ENCODE assay signal across 16 cellular contexts in genomic region chr1:152836881-152837280, GRCh38.
DNase-seq lines count a peak whose midpoint lies in the region; ATAC-seq and TF ChIP-seq lines count a peak whose summit lies in the region.
"Had no signal": no experiment of that assay in that cellular context is flagged by ENCODE, and none has a peak within 500 bp of the region (broad histone marks: within the 10 kb centered on the region; RNA-seq: fewer than 3 reads in every experiment).

No MANE protein-coding gene starts in this region.

- DNase-seq in Ammon's horn (ENCODE audit: low spot score): peak; percentile 6
- peak; percentile 9 for DNase-seq in ELR (ENCODE audit: low read depth)
- DNase-seq in fibroblast of mammary gland (ENCODE audit: low read depth): peak; percentile 8
- no peak for DNase-seq in inferior parietal cortex (ENCODE audit: extremely low spot score)
- no peak for DNase-seq in GM03348 (ENCODE audit: low spot score)
- DNase-seq: Caco-2; CD4-positive, CD25-positive, alpha-beta regulatory T cell; CD8-positive, alpha-beta T cell; DMS153; DND-41; GDM1; GOT3; HFFc6 had no signal

- no peak overlapping the region for H3K4me3 ChIP-seq in fibroblast of mammary gland (ENCODE audit: control insufficient read depth, low read depth, low read length)
- H3K4me3 ChIP-seq: BLaER1, HAP-1 had no signal

- no peak for ATAC-seq in HG03378 (IDR thresholded peaks at IDR 0.05; ENCODE audit: unreplicated experiment)
- ATAC-seq: CD8-positive, alpha-beta T cell had no signal

- TF ChIP-seq CTCF in fibroblast of mammary gland (conservative IDR thresholded peaks at IDR 0.05; ENCODE audit: control insufficient read depth, insufficient read depth, low read depth, low read length): no peak

Comparison
In these comparisons a context has a peak if more than half of its experiments do, and no peak if none do; other contexts are left out.
1. DNase-seq: peak in Ammon's horn (single experiment), ELR (single experiment) and fibroblast of mammary gland (single experiment); none in inferior parietal cortex (single experiment) and GM03348 (single experiment).